ENCODE assay signal across 23 cellular contexts in genomic region chr4:77578145-77578544, GRCh38. TPM values are rescaled to one million over a fixed set of nuclear protein-coding genes. Genes with fewer than 3 reads are reported as not detected.
DNase-seq lines count a peak whose midpoint lies in the region; ATAC-seq, FAIRE-seq and TF ChIP-seq lines count a peak whose summit lies in the region.
"Had no signal": no experiment of that assay in that cellular context is flagged by ENCODE, and none has a peak within 500 bp of the region (broad histone marks: within the 10 kb centered on the region; RNA-seq: fewer than 3 reads in every experiment).

No MANE protein-coding gene starts in this region.

- no peak overlapping the region for H3K56ac ChIP-seq in H9 (ENCODE audit: insufficient read length, low read depth, low read length)

- H3K27me3 Mint-ChIP-seq in H9 (ENCODE audit: low read depth) (no peaks in the 10 kb centered on the region; the same call in 1 of the 2 replicates), astrocyte (ENCODE audit: low read depth, unreplicated experiment) (no peaks in the 10 kb centered on the region), neural crest cell (ENCODE audit: low read depth) (no peaks in the 10 kb centered on the region)
- H3K27me3 Mint-ChIP-seq: brain had no signal

- H2AFZ ChIP-seq in H9 (ENCODE audit: low read length) (no peak overlapping the region), astrocyte (ENCODE audit: low read depth, low read length) (no peak overlapping the region)

- FAIRE-seq in astrocyte (lab: Jason Lieb, UNC): no peak

- no peaks in the 10 kb centered on the region for H3K79me1 ChIP-seq in H9 (ENCODE audit: insufficient read depth, low read depth, low read length, poor library complexity, severe bottlenecking)

- no peak overlapping the region for H2BK12ac ChIP-seq in H9 (ENCODE audit: insufficient read length, low read depth, low read length)

- H3K79me2 ChIP-seq in DOHH2 (ENCODE audit: control insufficient read depth, low read length) (no peaks in the 10 kb centered on the region), H9 (ENCODE audit: insufficient read depth, low read length) (no peaks in the 10 kb centered on the region), astrocyte (ENCODE audit: insufficient read depth, low read length) (no peaks in the 10 kb centered on the region)

- peaks cover 0 to 2% of the 10 kb centered on the region in 2 experiments; a peak in 1 of 4 replicates for H3K4me1 Mint-ChIP-seq in H9
- peaks cover 35% of the 10 kb centered on the region for H3K4me1 Mint-ChIP-seq in astrocyte (ENCODE audit: low read depth, unreplicated experiment)
- no peaks in the 10 kb centered on the region for H3K4me1 Mint-ChIP-seq in neural crest cell
- H3K4me1 Mint-ChIP-seq: brain had no signal

- H3K9ac ChIP-seq in H9 (ENCODE audit: extremely low read depth, insufficient read length, low read length) (no peak overlapping the region), astrocyte (ENCODE audit: low read length) (no peak overlapping the region)
- H3K9ac ChIP-seq: BLaER1 treated with 17β-estradiol and CSF1 and Interleukin-3, amounts not matched to agents 10 nM and 100 nM had no signal

- no peak for ATAC-seq in GM19463 (IDR thresholded peaks at IDR 0.05; ENCODE audit: unreplicated experiment)
- ATAC-seq: activated naive CD4-positive, alpha-beta T cell treated with anti-CD3 and anti-CD28 coated beads, Interleukin-2, amount 50 U/mL, for 72 hours; esophagus mucosa; Right ventricle myocardium inferior had no signal

- no peak overlapping the region for H4K8ac ChIP-seq in H9 (replicated peaks; ENCODE audit: insufficient read length, low read depth, low read length)

- no peak overlapping the region for H3K4ac ChIP-seq in H9 (ENCODE audit: low read depth, low read length)

- H3K27me3 ChIP-seq in DOHH2 (ENCODE audit: control insufficient read depth, low read length) (no peaks in the 10 kb centered on the region), H9 (ENCODE audit: insufficient read depth, low read length) (no peaks in the 10 kb centered on the region), astrocyte (ENCODE audit: insufficient read depth, low read length) (no peaks in the 10 kb centered on the region)
- H3K27me3 ChIP-seq: BLaER1 treated with 17β-estradiol and CSF1 and Interleukin-3, amounts not matched to agents 10 nM and 100 nM; spleen had no signal

- no peaks in the 10 kb centered on the region for H3K36me3 ChIP-seq in DOHH2 (ENCODE audit: control insufficient read depth, low read length)
- no peaks in the 10 kb centered on the region for H3K36me3 ChIP-seq in astrocyte (ENCODE audit: insufficient read depth, low read length)
- H3K36me3 ChIP-seq: BLaER1 treated with 17β-estradiol and CSF1 and Interleukin-3, amounts not matched to agents 10 nM and 100 nM; lower lobe of right lung; spleen; thoracic aorta had no signal

- H3K9me2 ChIP-seq in DOHH2 (replicated peaks; ENCODE audit: control insufficient read depth, low read length): no peaks in the 10 kb centered on the region

- no peak overlapping the region for H2BK20ac ChIP-seq in H9 (ENCODE audit: low read depth, low read length, poor library complexity, severe bottlenecking)

- H3K27ac Mint-ChIP-seq in H9 (no peak overlapping the region), astrocyte (ENCODE audit: unreplicated experiment) (no peak overlapping the region), neural crest cell (ENCODE audit: unreplicated experiment) (no peak overlapping the region)
- H3K27ac Mint-ChIP-seq: activated naive CD4-positive, alpha-beta T cell treated with anti-CD3 and anti-CD28 coated beads, Interleukin-2, amount 50 U/mL, for 72 hours; brain had no signal

- H3K9me3 Mint-ChIP-seq in H9 (peaks cover 6 to 14% of the 10 kb centered on the region in 2 experiments; a peak in 4 of 5 replicates), astrocyte (ENCODE audit: unreplicated experiment) (peaks cover 2% of the 10 kb centered on the region), neural crest cell (peaks cover 6% of the 10 kb centered on the region)

- H3K27ac ChIP-seq in DOHH2 (ENCODE audit: low read depth, low read length) (no peak overlapping the region), H9 (ENCODE audit: insufficient read length, low read depth, low read length) (no peak overlapping the region), astrocyte (ENCODE audit: low read depth, low read length) (no peak overlapping the region)
- H3K27ac ChIP-seq: BLaER1 treated with 17β-estradiol and CSF1 and Interleukin-3, amounts not matched to agents 10 nM and 100 nM; lower lobe of right lung; thoracic aorta; VCaP had no signal

- H3K4me1 ChIP-seq in DOHH2 (ENCODE audit: control insufficient read depth, low read length) (no peaks in the 10 kb centered on the region), H9 (ENCODE audit: insufficient read depth, low read length) (no peaks in the 10 kb centered on the region), astrocyte (ENCODE audit: insufficient read depth, low read length) (peaks cover 13% of the 10 kb centered on the region)
- H3K4me1 ChIP-seq: lower lobe of right lung had no signal

- H3K4me3 Mint-ChIP-seq in H9 (no peak overlapping the region), astrocyte (ENCODE audit: unreplicated experiment) (no peak overlapping the region), neural crest cell (no peak overlapping the region)
- H3K4me3 Mint-ChIP-seq: brain had no signal

- H3K23me2 ChIP-seq in H9 (ENCODE audit: insufficient read length, low read depth, low read length, poor library complexity, severe bottlenecking): no peaks in the 10 kb centered on the region

- no peak overlapping the region for H2BK5ac ChIP-seq in H9 (ENCODE audit: insufficient read length, low read length)

- no peak overlapping the region for H2BK120ac ChIP-seq in H9 (ENCODE audit: low read depth, low read length, poor library complexity, severe bottlenecking)

- H3K4me3 ChIP-seq in DOHH2 (ENCODE audit: low read length) (no peak overlapping the region), astrocyte (ENCODE audit: insufficient read depth, low read depth, low read length) (no peak overlapping the region)
- H3K4me3 ChIP-seq: BLaER1 treated with 17β-estradiol and CSF1 and Interleukin-3, amounts not matched to agents 10 nM and 100 nM; lower lobe of right lung; spleen; thoracic aorta had no signal

- WGBS in H9 (ENCODE audit: extremely low coverage, insufficient read length, low lambda C conversion rate): no CpG with 5 or more reads among the region's 2 CpGs

- H2AK5ac ChIP-seq in H9 (ENCODE audit: insufficient read length, low read length): no peak overlapping the region

- no peak overlapping the region for H3K14ac ChIP-seq in H9 (ENCODE audit: insufficient read depth, low read length)

- H2BK15ac ChIP-seq in H9 (ENCODE audit: low read depth, low read length): no peak overlapping the region

- no peak overlapping the region for H4K5ac ChIP-seq in H9 (ENCODE audit: insufficient read length, low read depth, low read length)

- DNase-seq in H9 (no peak), astrocyte (ENCODE audit: low read depth) (no peak), neural crest cell (ENCODE audit: low read depth, low spot score) (no peak), ACHN (no peak), HCEC 1CT (no peak), NCI-H1436 (lab: John Stamatoyannopoulos, UW) (no peak)
- DNase-seq: activated CD4-positive, alpha-beta T cell treated with anti-CD3 and anti-CD28 coated beads, Interleukin-2, amount 50 U/mL, for 48 hours; activated T-cell treated with anti-CD3 and anti-CD28 coated beads, Interleukin-2, amount 50 U/mL, for 48 hours; dermis blood vessel endothelial cell; lower lobe of right lung; NCI-H2081 treated with DMSO at 0.1 percent for 48 hours; posterior cingulate gyrus; spleen had no signal

- H3K23ac ChIP-seq in H9 (ENCODE audit: insufficient read length, low read depth, low read length): no peak overlapping the region

- H3F3A ChIP-seq in DOHH2 (ENCODE audit: control insufficient read depth, insufficient read depth): no peaks in the 10 kb centered on the region

- H4K91ac ChIP-seq in H9 (ENCODE audit: insufficient read length, low read depth, low read length): no peak overlapping the region

- TF ChIP-seq CTCF in DOHH2 (IDR thresholded peaks at IDR 0.05; ENCODE audit: low read depth, low read length, poor library complexity, severe bottlenecking) (peak; percentile 55), H9 (conservative IDR thresholded peaks at IDR 0.05) (peak; percentile 66), astrocyte (IDR thresholded peaks at IDR 0.05; ENCODE audit: insufficient read depth, low read depth, low read length) (peak; percentile 7), neural crest cell (conservative IDR thresholded peaks at IDR 0.05) (peak; percentile 20)

- H3K36me3 Mint-ChIP-seq in H9 (ENCODE audit: insufficient read depth in 1 of 3, low read depth in 3 of 3) (no peaks in the 10 kb centered on the region), astrocyte (ENCODE audit: low read depth, unreplicated experiment) (no peaks in the 10 kb centered on the region), neural crest cell (ENCODE audit: low read depth) (no peaks in the 10 kb centered on the region)
- H3K36me3 Mint-ChIP-seq: brain had no signal

- no peak overlapping the region for H3K18ac ChIP-seq in H9 (ENCODE audit: insufficient read length, low read depth, low read length)

- H3K9me3 ChIP-seq in DOHH2 (ENCODE audit: control insufficient read depth, insufficient read depth, low read length) (no peaks in the 10 kb centered on the region), H9 (ENCODE audit: control insufficient read depth, low read depth, low read length) (no peaks in the 10 kb centered on the region), astrocyte (ENCODE audit: insufficient read depth, low read depth, low read length) (no peaks in the 10 kb centered on the region)
- H3K9me3 ChIP-seq: lower lobe of right lung, spleen, thoracic aorta had no signal

- in situ Hi-C loops in ACHN (cut with HindIII; ENCODE audit: low pct_ligation_motif_present, low pct_unique_long_range_greater_than_20kb, low sequenced_read_pairs): no loop called here

- H3T11ph ChIP-seq in H9 (ENCODE audit: low read length): no peak overlapping the region

- H3K4me2 ChIP-seq in DOHH2 (ENCODE audit: low read length) (no peak overlapping the region), H9 (ENCODE audit: insufficient read depth, insufficient read length, low read length) (no peak overlapping the region), astrocyte (ENCODE audit: low read length) (no peak overlapping the region)
- H3K4me2 ChIP-seq: BLaER1 treated with 17β-estradiol and CSF1 and Interleukin-3, amounts not matched to agents 10 nM and 100 nM had no signal

- H4K20me1 ChIP-seq in DOHH2 (ENCODE audit: control insufficient read depth, insufficient read depth, low read depth, low read length) (no peaks in the 10 kb centered on the region), H9 (ENCODE audit: control insufficient read depth, insufficient read depth, insufficient read length) (no peaks in the 10 kb centered on the region), astrocyte (ENCODE audit: insufficient read depth, low read length) (no peaks in the 10 kb centered on the region)
- H4K20me1 ChIP-seq: BLaER1 treated with 17β-estradiol and CSF1 and Interleukin-3, amounts not matched to agents 10 nM and 100 nM had no signal

RNA-seq across cellular contexts. Expression of gene CXCL13, which starts 27.5 kb away (rescaled TPM):
- total RNA-seq in H9 (2021) (not detected in 2 replicates), astrocyte (not detected in 2 replicates), neural crest cell (not detected in 2 replicates)
- total RNA-seq: lower lobe of right lung; Right ventricle myocardium inferior; T-helper 1 cell treated with Interleukin-12 subunit alpha and Interleukin-12 subunit beta and Interleukin-4 antibody, amounts not matched to agents 30 ng/mL and 1 ng/mL, for 36 hours; thoracic aorta had no signal

Comparison
In these comparisons a context has a peak if more than half of its experiments do, and no peak if none do; other contexts are left out.
1. CTCF ChIP-seq: peak in every context shown above with its lines; median percentile 66 in H9; 55 in DOHH2; 20 in neural crest cell; 7 in astrocyte.